ENCODE assay signal across 15 cellular contexts in genomic region chr11:35681181-35681767, GRCh38. TPM values are rescaled to one million over a fixed set of nuclear protein-coding genes. Genes with fewer than 3 reads are reported as not detected.
DNase-seq lines count a peak whose midpoint lies in the region; ATAC-seq, FAIRE-seq and TF ChIP-seq lines count a peak whose summit lies in the region.
"Had no signal": no experiment of that assay in that cellular context is flagged by ENCODE, and none has a peak within 500 bp of the region (broad histone marks: within the 10 kb centered on the region; RNA-seq: fewer than 3 reads in every experiment).

No MANE protein-coding gene starts in this region.

- H3K4me1 Mint-ChIP-seq in Caco-2 (ENCODE audit: low read depth, unreplicated experiment), result peaks cover 38% of the 10 kb centered on the region

- no peak for TF ChIP-seq EP300 in GM12878 (IDR thresholded peaks at IDR 0.05; ENCODE audit: borderline replicate concordance in 1 of 2, control insufficient read depth in 1 of 2, low read depth in 2 of 2, low read length in 2 of 2)

- SMC1A ChIA-PET in GM12878 (lab: Charles Lee; ENCODE audit: uncharacterized antibody, unreplicated experiment), result interaction anchor here (0.9 kb wide), 1 partner anchor 111 kb away, joined by 3 read pairs; no protein-coding TSS in a partner anchor

- H3K4me2 ChIP-seq in GM12878 (ENCODE audit: control insufficient read depth, insufficient read depth) (peak overlapping the region; percentile 43), mammary epithelial cell (ENCODE audit: insufficient read depth, low read depth, low read length) (no peak overlapping the region)

- dilution Hi-C loops in mammary epithelial cell (cut with HindIII; ENCODE audit: low sequenced_read_pairs), result no loop called here

- ATAC-seq in GM18868 (IDR thresholded peaks at IDR 0.05; ENCODE audit: unreplicated experiment) (peak; percentile 45), HG02884 (IDR thresholded peaks at IDR 0.05; ENCODE audit: unreplicated experiment) (peak; percentile 40), GM12878 (peak; percentile 40)

- peaks cover 59% of the 10 kb centered on the region for H3K79me2 ChIP-seq in GM12878 (ENCODE audit: control insufficient read depth, insufficient read depth, low read length)
- H3K79me2 ChIP-seq in mammary epithelial cell (ENCODE audit: insufficient read depth, low read length), result peaks cover 84% of the 10 kb centered on the region

- H3K36me3 ChIP-seq in Caco-2 (ENCODE audit: control insufficient read depth, insufficient read depth, low read length), result no peaks in the 10 kb centered on the region
- H3K36me3 ChIP-seq in GM12878 (ENCODE audit: control insufficient read depth in 2 of 2, insufficient read depth in 2 of 2, low read length in 1 of 2), result peaks cover 0 to 3% of the 10 kb centered on the region in 2 experiments; a peak in 3 of 4 replicates
- no peaks in the 10 kb centered on the region for H3K36me3 ChIP-seq in mammary epithelial cell (ENCODE audit: insufficient read depth, low read length)
- H3K36me3 ChIP-seq: colonic mucosa had no signal

- H3K4me3 ChIP-seq in Caco-2 (ENCODE audit: low read depth, low read length) (no peak overlapping the region), GM12878 (no peak overlapping the region), mammary epithelial cell (replicated peaks in 1 of 3; ENCODE audit: insufficient read depth in 1 of 3, low read depth in 2 of 3, low read length in 3 of 3) (no peak overlapping the region)
- H3K4me3 ChIP-seq: colonic mucosa had no signal

- H3K27me3 Mint-ChIP-seq in Caco-2 (ENCODE audit: insufficient read depth, unreplicated experiment), result no peaks in the 10 kb centered on the region
- H3K27me3 Mint-ChIP-seq: type B pancreatic cell had no signal

- POLR2A ChIA-PET in Caco-2 (lab: Charles Lee), result no interaction called here
- POLR2A ChIA-PET in GM12878 (lab: Charles Lee), result no interaction called here

- 91% methylated on average over 1 of the region's 1 CpG for WGBS in GM12878 (ENCODE audit: insufficient coverage, insufficient replicate concordance, low lambda C conversion rate, missing lambda C conversion rate)
- 100% methylated on average over 1 of the region's 1 CpG for WGBS in mammary epithelial cell (ENCODE audit: low coverage, missing lambda C conversion rate)

- BruUV-seq in Caco-2 (replicated peaks; lab: Mats Ljungman, UMichigan) (no TSS peak), GM12878 (replicated peaks; lab: Mats Ljungman, UMichigan) (no TSS peak), mammary epithelial cell (replicated peaks; lab: Mats Ljungman, UMichigan) (no TSS peak)

- TF ChIP-seq CTCF in Caco-2 (IDR thresholded peaks at IDR 0.05; ENCODE audit: insufficient read depth in 1 of 2, low read depth in 1 of 2, low read length in 1 of 2, severe bottlenecking in 1 of 2, unreplicated experiment in 1 of 2) (no peak), GM12878 (IDR thresholded peaks at IDR 0.05 in 2 of 3, conservative IDR thresholded peaks at IDR 0.05 in 1 of 3; ENCODE audit: control insufficient read depth in 2 of 3, extremely low read depth in 1 of 3, insufficient read depth in 1 of 3, low read depth in 3 of 3, low read length in 3 of 3) (no peak), mammary epithelial cell (conservative IDR thresholded peaks at IDR 0.05 in 1 of 2, IDR thresholded peaks at IDR 0.05 in 1 of 2; ENCODE audit: extremely low read depth in 1 of 2, insufficient read depth in 1 of 2, low read depth in 1 of 2, low read length in 2 of 2) (no peak)

- H3K36me3 Mint-ChIP-seq in Caco-2 (ENCODE audit: insufficient read depth, unreplicated experiment), result peaks cover 28% of the 10 kb centered on the region

- TF ChIP-seq POLR2A in GM12878 (IDR thresholded peaks at IDR 0.05; ENCODE audit: low read depth, low read length), result no peak

- H3K9me3 ChIP-seq in Caco-2 (no peaks in the 10 kb centered on the region), GM12878 (replicated peaks; ENCODE audit: control insufficient read depth, insufficient read depth, low read length) (no peaks in the 10 kb centered on the region), mammary epithelial cell (replicated peaks; ENCODE audit: insufficient read depth, low read length) (no peaks in the 10 kb centered on the region)
- H3K9me3 ChIP-seq: colonic mucosa had no signal

- no peak overlapping the region for H3K9ac ChIP-seq in GM12878 (ENCODE audit: control insufficient read depth, insufficient read depth, low read length)
- no peak overlapping the region for H3K9ac ChIP-seq in mammary epithelial cell (ENCODE audit: insufficient read depth, low read length)

- CTCF ChIA-PET in Caco-2 (lab: Charles Lee) (no interaction called here), GM12878 (lab: Yijun Ruan, JAX) (interaction anchor here (1.5 kb wide), 1 partner anchor 140 kb away, joined by 7 read pairs; no protein-coding TSS in a partner anchor), mammary epithelial cell (lab: Charles Lee; ENCODE audit: low non-redundant PET) (no interaction called here)

- in situ Hi-C loops in GM12878 (cut with MboI), result no loop called here
- in situ Hi-C loops in mammary epithelial cell (cut with MboI; ENCODE audit: low sequenced_read_pairs in 2 of 2), result no loop called here

- H2AFZ ChIP-seq in GM12878 (ENCODE audit: control insufficient read depth, low read depth, low read length) (no peak overlapping the region), mammary epithelial cell (ENCODE audit: low read depth, low read length) (no peak overlapping the region)

- H3K27ac Mint-ChIP-seq in Caco-2 (ENCODE audit: unreplicated experiment), result peak overlapping the region; percentile 66

- intact Hi-C loops in Caco-2 (cut with micrococcal nuclease; ENCODE audit: unreplicated experiment), result no loop called here
- intact Hi-C loops in GM12878 (cut with micrococcal nuclease; ENCODE audit: unreplicated experiment), result no loop called here
- intact Hi-C loops in mammary epithelial cell (cut with micrococcal nuclease), result loop anchor here (5.0 kb wide), 1 partner anchor 59 kb away; no protein-coding TSS in a partner anchor

- no peak for TF ChIP-seq RAD21 in GM12878 (IDR thresholded peaks at IDR 0.05; ENCODE audit: insufficient read depth, low read depth, low read length)

- DNase-seq in Caco-2 (no peak), GM12878 (ENCODE audit: low read depth, low spot score) (no peak), NCI-H2029 treated with DMSO at 0.1 percent for 48 hours (lab: John Stamatoyannopoulos, UW) (no peak), hippocampal formation (lab: John Stamatoyannopoulos, UW) (no peak), mammary epithelial cell (no peak)
- DNase-seq in stimulated activated naive CD4-positive, alpha-beta T cell (lab: John Stamatoyannopoulos, UW), result no peak
- DNase-seq: activated CD8-positive, alpha-beta memory T cell treated with anti-CD3 and anti-CD28 coated beads, Interleukin-2, amount 50 U/mL, for 48 hours; colonic mucosa; IMR-90; NCI-H1436 treated with DMSO at 0.1 percent for 48 hours; NCI-H510A treated with DMSO at 0.1 percent for 48 hours; WERI-Rb-1 had no signal

- H3K4me1 ChIP-seq in Caco-2 (peaks cover 28% of the 10 kb centered on the region), GM12878 (ENCODE audit: control insufficient read depth, insufficient read depth, low read length) (peaks cover 33% of the 10 kb centered on the region), mammary epithelial cell (ENCODE audit: insufficient read depth, low read length) (no peaks in the 10 kb centered on the region)

- no peak overlapping the region for H3K4me3 Mint-ChIP-seq in Caco-2 (ENCODE audit: unreplicated experiment)
- H3K4me3 Mint-ChIP-seq: type B pancreatic cell had no signal

- no peaks in the 10 kb centered on the region for H4K20me1 ChIP-seq in GM12878 (ENCODE audit: control insufficient read depth, insufficient read depth)
- H4K20me1 ChIP-seq in mammary epithelial cell (ENCODE audit: insufficient read depth, low read length), result peaks cover 4% of the 10 kb centered on the region

- RAD21 ChIA-PET in GM12878 (lab: Charles Lee; ENCODE audit: unreplicated experiment), result no interaction called here

- H3K27me3 ChIP-seq in Caco-2 (replicated peaks; ENCODE audit: control insufficient read depth, insufficient read depth, low read length) (no peaks in the 10 kb centered on the region), GM12878 (replicated peaks in 1 of 2; ENCODE audit: control insufficient read depth in 2 of 2, insufficient read depth in 2 of 2, low read length in 1 of 2) (no peaks in the 10 kb centered on the region), mammary epithelial cell (ENCODE audit: insufficient read depth, low read length) (no peaks in the 10 kb centered on the region)
- H3K27me3 ChIP-seq: colonic mucosa had no signal

- FAIRE-seq in GM12878 (lab: Jason Lieb, UNC), result peak; percentile 44

- no peak overlapping the region for H3K27ac ChIP-seq in GM12878 (ENCODE audit: control insufficient read depth, insufficient read depth)
- H3K27ac ChIP-seq in mammary epithelial cell (ENCODE audit: insufficient read depth, low read depth, low read length), result no peak overlapping the region
- H3K27ac ChIP-seq: WERI-Rb-1 had no signal

- H3K9me3 Mint-ChIP-seq in Caco-2 (ENCODE audit: unreplicated experiment), result no peaks in the 10 kb centered on the region
- H3K9me3 Mint-ChIP-seq: type B pancreatic cell had no signal

TF ChIP-seq in GM12878, 131 proteins besides CTCF, POLR2A, EP300 and RAD21:
- TF ChIP-seq JUNB (IDR thresholded peaks at IDR 0.05) (peak; percentile 68), BRCA1 (IDR thresholded peaks at IDR 0.05; ENCODE audit: low read depth, low read length) (no peak), DPF2 (IDR thresholded peaks at IDR 0.05) (0 out of 2 replicates have a peak, but pooled peaks have one; percentile 33)

RNA-seq across cellular contexts. Expression of gene TRIM44, which starts 18.7 kb away (rescaled TPM):
- total RNA-seq in Caco-2 (2022) (74.6 and 81.4 TPM in 2 replicates), GM12878 (2014; rRNA removed) (17.8 and 18.6 TPM in 2 replicates), GM12878 (2014; rRNA removed; fragmentation: Illumina TruSeq; extraction: Trizol) (17.4 and 17.5 TPM in 2 replicates), GM12878 (2021) (51.2 and 54.5 TPM in 2 replicates), mammary epithelial cell (10 to 100 TPM; 27.7 to 55.7 TPM)
- 41.8 and 42.1 TPM in 2 replicates for total RNA-seq in GM12878 (2013; cell fraction: nucleolus; rRNA removed)
- 10.2 TPM for polyA plus RNA-seq in GM12878 (2011; ENCODE audit: low read depth)
- polyA plus RNA-seq in GM12878 (2011; rRNA removed) (86.4 and 93.0 TPM in 2 replicates), GM12878 (2014; fragmentation: Illumina TruSeq; extraction: Trizol) (53.0 and 61.9 TPM in 2 replicates), GM12878 (2014; fragmentation: Nextera tagmentation; extraction: Ambion mirVana) (1 to 10 TPM; 6.7 to 8.9 TPM), GM12878 (2014; rRNA removed) (25.8 and 27.1 TPM in 2 replicates), GM12878 (2016; fragmentation: Nextera tagmentation; extraction: Ambion mirVana) (10 to 100 TPM; 29.4 to 40.1 TPM), mammary epithelial cell (46.0 TPM)
- polyA plus RNA-seq in GM12878 (2011; cell fraction: cytosol; rRNA removed), result 55.2 and 67.9 TPM in 2 replicates
- 112 and 116 TPM in 2 replicates for polyA plus RNA-seq in GM12878 (2011; cell fraction: nucleus; rRNA removed)
- 16.1 and 27.8 TPM in 2 replicates for polyA plus RNA-seq in GM12878 (2012)
- polyA minus RNA-seq in GM12878 (2011; rRNA and poly(A)+ RNA removed), result 82.1 and 117 TPM in 2 replicates
- polyA minus RNA-seq in GM12878 (2011; cell fraction: cytosol; rRNA and poly(A)+ RNA removed), result 22.2 and 23.4 TPM in 2 replicates
- 10.6 and 15.8 TPM in 2 replicates for polyA minus RNA-seq in GM12878 (2011; cell fraction: nucleus; rRNA and poly(A)+ RNA removed)
- polyA minus RNA-seq in mammary epithelial cell, result 211 TPM
